19 cellular contexts compared by ENCODE assay signal in genomic region chr5:154483654-154484392, GRCh38. TPM values are rescaled to one million over a fixed set of nuclear protein-coding genes. Genes with fewer than 3 reads are reported as not detected.
DNase-seq lines count a peak whose midpoint lies in the region; ATAC-seq and TF ChIP-seq lines count a peak whose summit lies in the region.
"Had no signal": no experiment of that assay in that cellular context is flagged by ENCODE, and none has a peak within 500 bp of the region (broad histone marks: within the 10 kb centered on the region; RNA-seq: fewer than 3 reads in every experiment).

No MANE protein-coding gene starts in this region.

- peak; percentile 56 for DNase-seq in natural killer cell treated with Interleukin-12 subunit alpha and Interleukin-12 subunit beta and Interleukin-15 and Interleukin-18, amount 100 ng/mL, for 72 hours (ENCODE audit: low spot score)
- no peak for DNase-seq in natural killer cell
- peak; percentile 79 for DNase-seq in endodermal cell
- DNase-seq in naive B cell, result no peak
- no peak for DNase-seq in Peyer's patch
- no peak for DNase-seq in NCI-H187 (lab: John Stamatoyannopoulos, UW)
- no peak for DNase-seq in stimulated activated CD4-positive, alpha-beta T cell treated with anti-CD3 and anti-CD28 coated beads, Interleukin-4, amount 100 ng/mL, for 24 hours
- DNase-seq: activated CD4-positive, alpha-beta T cell treated with anti-CD3 and anti-CD28 coated beads for 1 hour; activated naive CD4-positive, alpha-beta T cell treated with anti-CD3 and anti-CD28 coated beads, Interleukin-2, amount 10 ng/mL, durations not matched to agents 7 days and 5 days; erythroblast; islet precursor cell; NCI-H2227 treated with DMSO at 0.1 percent for 48 hours; SHP77; stimulated activated naive CD4-positive, alpha-beta T cell treated with Interleukin-2 at 50 U/mL for 16 hours had no signal

- ATAC-seq in natural killer cell treated with Interleukin-12 subunit alpha and Interleukin-12 subunit beta and Interleukin-15 and Interleukin-18, amount 100 ng/mL, for 72 hours, result no peak
- ATAC-seq in natural killer cell (no peak), naive B cell (ENCODE audit: low read depth in 2 of 2) (no peak), GM18498 (IDR thresholded peaks at IDR 0.05; ENCODE audit: unreplicated experiment) (no peak)

- peaks cover 13 to 20% of the 10 kb centered on the region in 2 donors for H3K4me1 Mint-ChIP-seq in natural killer cell treated with Interleukin-12 subunit alpha and Interleukin-12 subunit beta and Interleukin-15 and Interleukin-18, amount 100 ng/mL, for 72 hours (ENCODE audit: low read depth in 2 of 2)
- peaks cover 0 to 14% of the 10 kb centered on the region in 2 donors for H3K4me1 Mint-ChIP-seq in natural killer cell
- H3K4me1 Mint-ChIP-seq in endodermal cell, result peaks cover 47% of the 10 kb centered on the region
- H3K4me1 Mint-ChIP-seq in naive B cell, result peaks cover 21 to 39% (median 28%) of the 10 kb centered on the region in 3 donors

- no peak for TF ChIP-seq POLR2A in Peyer's patch (IDR thresholded peaks at IDR 0.05)

- H3K36me3 ChIP-seq in endodermal cell (ENCODE audit: control insufficient read depth, insufficient read depth, low read length) (no peaks in the 10 kb centered on the region), Peyer's patch (no peaks in the 10 kb centered on the region)

- H3K27ac Mint-ChIP-seq in natural killer cell treated with Interleukin-12 subunit alpha and Interleukin-12 subunit beta and Interleukin-15 and Interleukin-18, amount 100 ng/mL, for 72 hours, result no peak overlapping the region
- no peak overlapping the region for H3K27ac Mint-ChIP-seq in natural killer cell
- no peak overlapping the region for H3K27ac Mint-ChIP-seq in endodermal cell
- peak overlapping the region in 3 of 6 donors; percentile 68 to 91 (median 83) for H3K27ac Mint-ChIP-seq in naive B cell
- H3K27ac Mint-ChIP-seq: activated naive CD4-positive, alpha-beta T cell treated with anti-CD3 and anti-CD28 coated beads, Interleukin-2, amount 10 ng/mL, durations not matched to agents 7 days and 5 days; dendritic cell treated with granulocyte-macrophage colony-stimulating factor and Interleukin-4, amounts not matched to agents 40 ng/mL and 50 ng/mL, for 4 days had no signal

- H3K27ac ChIP-seq in endodermal cell (ENCODE audit: low read depth, low read length) (no peak overlapping the region), Peyer's patch (no peak overlapping the region)

- intact Hi-C loops in natural killer cell (cut with micrococcal nuclease), result no loop called here

- H3K9me3 ChIP-seq in endodermal cell (ENCODE audit: control insufficient read depth, low read length), result no peaks in the 10 kb centered on the region
- H3K9me3 ChIP-seq in Peyer's patch, result no peaks in the 10 kb centered on the region

- H3K9me3 Mint-ChIP-seq in natural killer cell treated with Interleukin-12 subunit alpha and Interleukin-12 subunit beta and Interleukin-15 and Interleukin-18, amount 100 ng/mL, for 72 hours, result no peaks in the 10 kb centered on the region
- no peaks in the 10 kb centered on the region for H3K9me3 Mint-ChIP-seq in natural killer cell
- H3K9me3 Mint-ChIP-seq in endodermal cell, result no peaks in the 10 kb centered on the region
- peaks cover 0 to 11% (median 5%) of the 10 kb centered on the region in 7 donors for H3K9me3 Mint-ChIP-seq in naive B cell
- H3K9me3 Mint-ChIP-seq: activated naive CD4-positive, alpha-beta T cell treated with anti-CD3 and anti-CD28 coated beads, Interleukin-2, amount 10 ng/mL, durations not matched to agents 7 days and 5 days; dendritic cell treated with granulocyte-macrophage colony-stimulating factor and Interleukin-4, amounts not matched to agents 40 ng/mL and 50 ng/mL, for 4 days had no signal

- peak overlapping the region; percentile 25 for H3K4me3 ChIP-seq in endodermal cell (ENCODE audit: low read length)
- H3K4me3 ChIP-seq in Peyer's patch, result no peak overlapping the region

- 1 to 3% methylated on average over 16 to 34 of the region's 34 CpGs for WGBS in endodermal cell (ENCODE audit: insufficient coverage in 1 of 2, insufficient read length in 1 of 2), 2 experiments

- no peak overlapping the region for H3K4me3 Mint-ChIP-seq in natural killer cell treated with Interleukin-12 subunit alpha and Interleukin-12 subunit beta and Interleukin-15 and Interleukin-18, amount 100 ng/mL, for 72 hours
- H3K4me3 Mint-ChIP-seq in natural killer cell (no peak overlapping the region), endodermal cell (peak overlapping the region; percentile 18), naive B cell (peak overlapping the region in 5 of 8 donors; percentile 12 to 83 (median 23))
- H3K4me3 Mint-ChIP-seq: activated naive CD4-positive, alpha-beta T cell treated with anti-CD3 and anti-CD28 coated beads, Interleukin-2, amount 10 ng/mL, durations not matched to agents 7 days and 5 days; dendritic cell treated with granulocyte-macrophage colony-stimulating factor and Interleukin-4, amounts not matched to agents 40 ng/mL and 50 ng/mL, for 4 days had no signal

- no peak overlapping the region for H3K9ac ChIP-seq in endodermal cell (ENCODE audit: extremely low read depth, low read length, poor library complexity, severe bottlenecking)

- TF ChIP-seq CTCF in natural killer cell (IDR thresholded peaks at IDR 0.05) (no peak), endodermal cell (conservative IDR thresholded peaks at IDR 0.05) (no peak), Peyer's patch (IDR thresholded peaks at IDR 0.05) (no peak)

- H3K27me3 Mint-ChIP-seq in natural killer cell treated with Interleukin-12 subunit alpha and Interleukin-12 subunit beta and Interleukin-15 and Interleukin-18, amount 100 ng/mL, for 72 hours, result peaks cover 70 to 91% of the 10 kb centered on the region in 2 donors
- peaks cover 75 to 89% of the 10 kb centered on the region in 2 donors for H3K27me3 Mint-ChIP-seq in natural killer cell (ENCODE audit: low read depth in 2 of 2)
- H3K27me3 Mint-ChIP-seq in endodermal cell (ENCODE audit: insufficient read depth), result peaks cover 95% of the 10 kb centered on the region
- H3K27me3 Mint-ChIP-seq in naive B cell, result peaks cover 82 to 95% (median 91%) of the 10 kb centered on the region in 3 donors

- no peaks in the 10 kb centered on the region for H3K36me3 Mint-ChIP-seq in natural killer cell treated with Interleukin-12 subunit alpha and Interleukin-12 subunit beta and Interleukin-15 and Interleukin-18, amount 100 ng/mL, for 72 hours
- H3K36me3 Mint-ChIP-seq in natural killer cell, result no peaks in the 10 kb centered on the region
- H3K36me3 Mint-ChIP-seq in endodermal cell (ENCODE audit: low read depth), result no peaks in the 10 kb centered on the region
- peaks cover 0 to 8% of the 10 kb centered on the region in 2 donors for H3K36me3 Mint-ChIP-seq in naive B cell
- H3K36me3 Mint-ChIP-seq: activated naive CD4-positive, alpha-beta T cell treated with anti-CD3 and anti-CD28 coated beads, Interleukin-2, amount 10 ng/mL, durations not matched to agents 7 days and 5 days had no signal

- H3K4me1 ChIP-seq in endodermal cell (ENCODE audit: control insufficient read depth, insufficient read depth, low read length), result peaks cover 6% of the 10 kb centered on the region
- peaks cover 0 to 31% (median under 1%) of the 10 kb centered on the region in 4 donors for H3K4me1 ChIP-seq in Peyer's patch

- H3K27me3 ChIP-seq in endodermal cell (ENCODE audit: control insufficient read depth, insufficient read depth, low read length, poor library complexity, severe bottlenecking), result peaks cover 98% of the 10 kb centered on the region
- peaks cover 0 to 63% of the 10 kb centered on the region in 2 donors for H3K27me3 ChIP-seq in Peyer's patch

RNA-seq across cellular contexts. Expression of gene HAND1, which starts 5.8 kb away (rescaled TPM):
- not detected for total RNA-seq in natural killer cell treated with Interleukin-12 subunit alpha and Interleukin-12 subunit beta and Interleukin-15 and Interleukin-18, amount 100 ng/mL, for 72 hours
- not detected for total RNA-seq in natural killer cell
- not detected for total RNA-seq in endodermal cell
- polyA plus RNA-seq in endodermal cell (2013, experiment 1 of 2), result 4.8 TPM
- 3.4 TPM for polyA plus RNA-seq in endodermal cell (2013, experiment 2 of 2)
- not detected for polyA plus RNA-seq in naive B cell (ENCODE audit: low read depth in 6 of 6)
- 1 to 10 TPM in 1 of 4 donors, under 1 TPM in 1, not detected in 2; 0.54 to 1.8 TPM for total RNA-seq in Peyer's patch
- total RNA-seq: mononuclear cell; posterior vena cava; T-helper 2 cell treated with Interferon-gamma antibody and Interleukin-4, amounts not matched to agents 100 ng/mL and 5 ng/mL, for 36 hours had no signal

RNA-seq across cellular contexts. Expression of gene SAP30L, which starts 38.0 kb away (rescaled TPM):
- total RNA-seq in natural killer cell treated with Interleukin-12 subunit alpha and Interleukin-12 subunit beta and Interleukin-15 and Interleukin-18, amount 100 ng/mL, for 72 hours, result 10 to 100 TPM; 20.4 to 32.8 TPM
- total RNA-seq in natural killer cell (10 to 100 TPM; 37.0 to 48.4 (median 47.6) TPM), endodermal cell (10 to 100 TPM; 27.7 to 40.3 TPM), Peyer's patch (10 to 100 TPM; 36.7 to 69.6 (median 39.3) TPM)
- 43.4 TPM for polyA plus RNA-seq in endodermal cell (2013, experiment 1 of 2)
- 44.9 TPM for polyA plus RNA-seq in endodermal cell (2013, experiment 2 of 2)
- polyA plus RNA-seq in naive B cell (ENCODE audit: low read depth in 6 of 6), result 10 to 100 TPM; 16.0 to 57.8 (median 32.1) TPM

Comparison
In these comparisons a context has a peak if more than half of its experiments do, and no peak if none do; other contexts are left out.
1. DNase-seq: peak in natural killer cell treated with Interleukin-12 subunit alpha and Interleukin-12 subunit beta and Interleukin-15 and Interleukin-18, amount 100 ng/mL, for 72 hours (single experiment) and endodermal cell (single experiment); none in natural killer cell (single experiment), naive B cell (single experiment), Peyer's patch (0 of 3), NCI-H187 (0 of 2) and stimulated activated CD4-positive, alpha-beta T cell treated with anti-CD3 and anti-CD28 coated beads, Interleukin-4, amount 100 ng/mL, for 24 hours (single experiment).
2. H3K4me3 Mint-ChIP-seq: peak in endodermal cell (single experiment) and naive B cell (5 of 8); none in natural killer cell treated with Interleukin-12 subunit alpha and Interleukin-12 subunit beta and Interleukin-15 and Interleukin-18, amount 100 ng/mL, for 72 hours (single experiment) and natural killer cell (single experiment).